Comparison of ENCODE assay signal across 38 cellular contexts in the genomic region with DNA sequence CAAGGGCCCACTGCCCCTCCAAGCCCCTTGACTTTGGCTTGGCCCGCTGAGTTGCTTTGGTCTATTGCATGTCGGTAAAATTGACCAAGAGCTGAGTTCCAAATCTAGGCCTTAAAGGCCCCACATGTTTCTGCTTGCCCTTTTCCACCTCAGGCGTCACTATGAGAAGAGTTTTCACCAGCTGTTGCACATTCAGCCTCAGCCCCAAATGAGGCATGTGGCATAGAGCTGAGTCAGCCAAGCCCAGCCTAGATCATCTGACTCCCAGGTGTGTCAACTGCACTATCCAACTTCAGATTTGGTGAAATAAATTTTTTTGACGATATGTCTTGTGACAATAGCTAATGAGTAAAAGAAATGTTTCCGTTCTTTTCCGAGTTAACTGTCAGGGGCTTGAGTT.
"Had no signal": no experiment of that assay in that cellular context is flagged by ENCODE, and none has a peak within 500 bp of the region (broad histone marks: within the 10 kb centered on the region; RNA-seq: fewer than 3 reads in every experiment).

No MANE protein-coding gene starts in this region.

- H3K4me3 Mint-ChIP-seq: activated B cell treated with CpG ODN at 0.5 μM for 24 hours; activated CD4-positive, alpha-beta memory T cell treated with anti-CD3 and anti-CD28 coated beads for 36 hours; activated naive CD4-positive, alpha-beta T cell treated with anti-CD3 and anti-CD28 coated beads for 36 hours; activated T-cell treated with anti-CD3 and anti-CD28 coated beads, Interleukin-2, amount 50 U/mL, for 4 hours; activated T-helper 1 cell treated with anti-CD3 and anti-CD28 coated beads, Interleukin-12 subunit alpha, Interleukin-12 subunit beta, Interleukin-2, Interleukin-4 antibody, amounts not matched to agents 30 ng/mL and 10 ng/mL and 1 ng/mL, durations not matched to agents 14 hours and 24 hours and 36 hours; brain had no signal

- H3K27ac ChIP-seq: adrenal gland, PC-9, RWPE1, VCaP had no signal

- H3K4me1 ChIP-seq: adrenal gland had no signal

- H3K4me3 ChIP-seq: adrenal gland, MG63, PC-9 had no signal

- DNase-seq: activated B cell treated with CpG ODN at 0.5 μM for 24 hours; activated CD4-positive, alpha-beta memory T cell treated with anti-CD3 and anti-CD28 coated beads for 36 hours; activated CD4-positive, alpha-beta T cell treated with anti-CD3 and anti-CD28 coated beads for 4 hours; activated CD4-positive, alpha-beta T cell treated with anti-CD3 and anti-CD28 coated beads, Interleukin-2, amount 50 U/mL, for 1 hour; activated CD4-positive, CD25-positive, alpha-beta regulatory T cell treated with anti-CD3 and anti-CD28 coated beads, Interleukin-2, amount 50 U/mL, for 72 hours; activated CD8-positive, alpha-beta memory T cell treated with anti-CD3 and anti-CD28 coated beads, Interleukin-2, amount 50 U/mL, for 4 hours; activated gamma-delta T cell treated with Interleukin-2 at 50 U/mL for 16 hours; activated naive CD4-positive, alpha-beta T cell treated with anti-CD3 and anti-CD28 coated beads for 36 hours; activated T-cell treated with anti-CD3 and anti-CD28 coated beads for 4 hours; activated T-cell treated with anti-CD3 and anti-CD28 coated beads, Interleukin-2, amount 50 U/mL, for 4 hours; adrenal gland; central memory CD4-positive, alpha-beta T cell; Karpas-422; KBM-7; MG63; NCI-H1048; NCI-H1105 treated with DMSO at 0.1 percent for 48 hours; NCI-H1436 treated with DMSO at 0.1 percent for 48 hours; NCI-H1694 treated with DMSO at 0.1 percent for 48 hours; NCI-H2029; NCI-H2107; NCI-H226; NCI-H446 treated with DMSO at 0.1 percent for 48 hours; NCI-H524; NCI-H69; NCI-H82; NK-92 treated with Interleukin-12 subunit alpha and Interleukin-12 subunit beta, amount 100 ng/mL, for 24 hours; PC-9; Right ventricle myocardium superior; SW 1271; T-helper 1 cell; T-helper 2 cell; T-helper 9 cell had no signal

- H3K9me3 ChIP-seq: adrenal gland, MG63 had no signal

- H3K4me2 ChIP-seq: PC-9 had no signal

- H3K27ac Mint-ChIP-seq: activated B cell treated with CpG ODN at 0.5 μM for 24 hours; activated CD4-positive, alpha-beta memory T cell treated with anti-CD3 and anti-CD28 coated beads for 36 hours; activated naive CD4-positive, alpha-beta T cell treated with anti-CD3 and anti-CD28 coated beads for 36 hours; activated naive CD4-positive, alpha-beta T cell treated with anti-CD3 and anti-CD28 coated beads, Interleukin-2, amount 50 U/mL, for 72 hours; activated T-helper 1 cell treated with anti-CD3 and anti-CD28 coated beads, Interleukin-12 subunit alpha, Interleukin-12 subunit beta, Interleukin-2, Interleukin-4 antibody, amounts not matched to agents 30 ng/mL and 10 ng/mL and 1 ng/mL, durations not matched to agents 14 hours and 24 hours and 36 hours; brain had no signal

- H3K27me3 Mint-ChIP-seq: activated B cell treated with CpG ODN at 0.5 μM for 24 hours; activated CD4-positive, alpha-beta memory T cell treated with anti-CD3 and anti-CD28 coated beads for 36 hours; brain had no signal

- H3K4me1 Mint-ChIP-seq: activated B cell treated with CpG ODN at 0.5 μM for 24 hours, brain had no signal

- H3K36me3 ChIP-seq: adrenal gland, MG63 had no signal

- ATAC-seq: activated naive CD4-positive, alpha-beta T cell treated with anti-CD3 and anti-CD28 coated beads, Interleukin-2, amount 50 U/mL, for 72 hours; activated T-cell treated with anti-CD3 and anti-CD28 coated beads, Interleukin-2, amount 50 U/mL, for 4 hours had no signal

- H3K9me3 Mint-ChIP-seq: activated B cell treated with CpG ODN at 0.5 μM for 24 hours; activated naive CD4-positive, alpha-beta T cell treated with anti-CD3 and anti-CD28 coated beads, Interleukin-2, amount 50 U/mL, for 72 hours; activated T-cell treated with anti-CD3 and anti-CD28 coated beads, Interleukin-2, amount 50 U/mL, for 4 hours; activated T-helper 1 cell treated with anti-CD3 and anti-CD28 coated beads, Interleukin-12 subunit alpha, Interleukin-12 subunit beta, Interleukin-2, Interleukin-4 antibody, amounts not matched to agents 30 ng/mL and 10 ng/mL and 1 ng/mL, durations not matched to agents 14 hours and 24 hours and 36 hours; brain had no signal

- H3K36me3 Mint-ChIP-seq: activated CD4-positive, alpha-beta memory T cell treated with anti-CD3 and anti-CD28 coated beads for 36 hours; activated naive CD4-positive, alpha-beta T cell treated with anti-CD3 and anti-CD28 coated beads, Interleukin-2, amount 50 U/mL, for 72 hours; brain had no signal

- H3K27me3 ChIP-seq: MG63 had no signal

- H2AFZ ChIP-seq: PC-9 had no signal
